ENCODE assay signal across 33 cellular contexts in the genomic region with DNA sequence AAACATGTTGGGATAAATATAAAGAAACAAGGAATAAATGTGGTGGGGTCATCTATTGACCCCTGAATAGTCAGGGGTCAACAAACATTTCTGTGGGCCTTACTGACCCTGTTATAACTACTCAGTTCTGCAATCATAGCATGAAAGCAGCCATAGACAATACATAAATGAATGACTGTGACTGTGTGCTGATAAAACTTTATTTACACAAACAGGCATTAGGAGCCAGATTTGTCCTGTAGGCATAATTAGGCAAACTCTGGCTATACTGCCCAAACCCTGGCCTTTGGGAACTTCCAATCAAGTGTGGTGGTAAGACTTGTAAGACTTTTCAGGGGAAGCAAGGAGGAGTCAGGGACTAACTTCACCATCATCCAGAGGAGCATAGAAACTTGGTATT.
"Had no signal": no experiment of that assay in that cellular context is flagged by ENCODE, and none has a peak within 500 bp of the region (broad histone marks: within the 10 kb centered on the region; RNA-seq: fewer than 3 reads in every experiment).

No MANE protein-coding gene starts in this region.

- DNase-seq: activated effector memory CD4-positive, alpha-beta T cell treated with anti-CD3 and anti-CD28 coated beads, Interleukin-2, amount 50 U/mL, for 16 hours; activated effector memory CD4-positive, alpha-beta T cell treated with Interleukin-2 at 50 U/mL for 16 hours; activated gamma-delta T cell; activated gamma-delta T cell treated with Interleukin-2 at 50 U/mL for 16 hours; activated naive CD4-positive, alpha-beta T cell; activated naive CD4-positive, alpha-beta T cell treated with anti-CD3 and anti-CD28 coated beads for 36 hours; activated naive CD4-positive, alpha-beta T cell treated with anti-CD3 and anti-CD28 coated beads, Interleukin-2, amount 10 ng/mL, durations not matched to agents 7 days and 5 days; activated naive CD4-positive, alpha-beta T cell treated with anti-CD3 and anti-CD28 coated beads, Interleukin-2, amount 50 U/mL, for 16 hours; activated naive CD4-positive, alpha-beta T cell treated with Interleukin-2 at 50 U/mL for 16 hours; activated naive CD8-positive, alpha-beta T cell treated with anti-CD3 and anti-CD28 coated beads for 36 hours; activated naive CD8-positive, alpha-beta T cell treated with anti-CD3 and anti-CD28 coated beads, Interleukin-2, amount 10 ng/mL, durations not matched to agents 7 days and 5 days; activated naive CD8-positive, alpha-beta T cell treated with anti-CD3 and anti-CD28 coated beads, Interleukin-2, amount 50 U/mL, for 24 hours; activated T-cell treated with anti-CD3 and anti-CD28 coated beads, Interleukin-2, amount 50 U/mL, for 24 hours; activated T-cell treated with anti-CD3 and anti-CD28 coated beads, Interleukin-2, amount 50 U/mL, for 4 hours; activated T-cell treated with anti-CD3 and anti-CD28 coated beads, Interleukin-2, amount 50 U/mL, for 48 hours; activated T-cell treated with anti-CD3 and anti-CD28 coated beads, Interleukin-2, amount 50 U/mL, for 72 hours; adrenal gland; amniotic stem cell; amygdala; anterior cingulate cortex; aorta; body of pancreas; brain microvascular endothelial cell; caudate nucleus; central memory CD4-positive, alpha-beta T cell; cerebellar nuclear complex had no signal

- H3K4me3 ChIP-seq: adrenal gland, ascending aorta, body of pancreas, breast epithelium, cardiac muscle cell had no signal

- H3K27me3 ChIP-seq: adrenal gland, ascending aorta, body of pancreas, brain microvascular endothelial cell, breast epithelium, cardiac muscle cell had no signal

- FAIRE-seq: astrocyte, bronchial epithelial cell had no signal

- ATAC-seq: activated naive CD4-positive, alpha-beta T cell treated with anti-CD3 and anti-CD28 coated beads, Interleukin-2, amount 50 U/mL, for 72 hours; activated naive CD8-positive, alpha-beta T cell treated with anti-CD3 and anti-CD28 coated beads, Interleukin-2, amount 50 U/mL, for 24 hours; activated T-cell treated with anti-CD3 and anti-CD28 coated beads, Interleukin-2, amount 50 U/mL, for 4 hours; activated T-cell treated with anti-CD3 and anti-CD28 coated beads, Interleukin-2, amount 50 U/mL, for 72 hours; activated T-helper 17 cell treated with anti-CD3 and anti-CD28 coated beads, Interleukin-2, amount 50 U/mL, for 72 hours; body of pancreas had no signal

- H3K4me1 ChIP-seq: adrenal gland, ascending aorta, body of pancreas, breast epithelium had no signal

- H3K9me3 ChIP-seq: adrenal gland, ascending aorta, body of pancreas, breast epithelium had no signal

- H3K36me3 ChIP-seq: adrenal gland, ascending aorta, brain microvascular endothelial cell, breast epithelium had no signal

- H3K27ac ChIP-seq: adrenal gland, ascending aorta, body of pancreas, brain microvascular endothelial cell, breast epithelium, cardiac muscle cell had no signal
